8 cellular contexts compared by ENCODE assay signal in the genomic region with DNA sequence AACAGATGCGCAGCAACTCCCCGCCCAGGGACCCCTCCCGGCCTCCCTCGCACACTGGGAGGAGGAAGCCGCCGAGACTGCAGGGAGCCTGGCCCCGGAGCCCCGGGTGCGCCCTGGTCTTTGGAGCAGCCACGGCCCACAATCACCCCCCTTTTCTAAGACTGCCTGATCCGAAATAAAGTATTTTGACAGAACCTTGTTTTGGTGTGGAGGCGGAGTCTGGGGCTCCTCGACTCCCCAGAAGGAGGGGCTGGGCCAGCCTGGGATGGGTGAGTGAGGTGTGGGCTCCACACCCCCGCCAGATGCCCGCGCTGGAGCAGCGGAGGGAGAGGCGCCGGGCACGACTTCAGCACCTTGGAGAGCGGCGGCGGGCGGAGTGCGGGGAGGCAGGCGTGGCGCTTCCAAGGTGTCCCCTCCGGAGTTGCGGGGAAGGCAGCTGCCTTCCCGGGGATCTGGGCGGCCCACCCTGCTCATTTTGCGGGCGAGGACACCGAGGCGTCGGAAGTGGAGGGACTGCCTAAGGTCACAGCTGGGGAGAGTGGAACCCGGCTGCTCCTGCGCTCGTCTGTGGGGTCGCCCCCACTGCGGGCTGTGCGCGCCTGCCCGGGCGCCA. TPM values are rescaled to one million over a fixed set of nuclear protein-coding genes. Genes with fewer than 3 reads are reported as not detected.
DNase-seq lines count a peak whose midpoint lies in the region; ATAC-seq, FAIRE-seq and TF ChIP-seq lines count a peak whose summit lies in the region.

No MANE protein-coding gene starts in this region.

- H3K27ac ChIP-seq in Panc1 (ENCODE audit: low read length), result no peak overlapping the region

- H3K4me1 Mint-ChIP-seq in activated T-helper 17 cell treated with anti-CD3 and anti-CD28 coated beads, Interleukin-2, amount 50 U/mL, for 72 hours, result no peaks in the 10 kb centered on the region

- DNase-seq in GM19239 (ENCODE audit: insufficient read length, low spot score), result peak; percentile 48
- DNase-seq in Panc1 (ENCODE audit: low read depth, low spot score), result no peak
- DNase-seq in left ventricle myocardium superior, result peak; percentile 78
- peak; percentile 33 to 63 for DNase-seq in stimulated activated CD4-positive, alpha-beta T cell treated with anti-CD3 and anti-CD28 coated beads, Interleukin-15, amount 100 ng/mL, for 1 hour (ENCODE audit: low read depth in 1 of 2, low spot score in 1 of 2)

- H3K27me3 ChIP-seq in Panc1 (ENCODE audit: control insufficient read depth, insufficient read depth, low read length), result no peaks in the 10 kb centered on the region

- no peaks in the 10 kb centered on the region for H3K9me3 ChIP-seq in Panc1 (ENCODE audit: control insufficient read depth, insufficient read depth, low read depth, low read length)

- H3K4me3 Mint-ChIP-seq in activated T-helper 17 cell treated with anti-CD3 and anti-CD28 coated beads, Interleukin-2, amount 50 U/mL, for 72 hours, result no peak overlapping the region

- H3K27me3 Mint-ChIP-seq in activated T-helper 17 cell treated with anti-CD3 and anti-CD28 coated beads, Interleukin-2, amount 50 U/mL, for 72 hours, result peaks cover 7% of the 10 kb centered on the region

- POLR2A ChIA-PET in Panc1 (lab: Charles Lee), result no interaction called here

- no peak for TF ChIP-seq CTCF in Panc1 (IDR thresholded peaks at IDR 0.05)

- in situ Hi-C loops in Panc1 (cut with HindIII; ENCODE audit: low pct_unique_long_range_greater_than_20kb, low sequenced_read_pairs), result no loop called here

- no peaks in the 10 kb centered on the region for H3K9me3 Mint-ChIP-seq in activated T-helper 17 cell treated with anti-CD3 and anti-CD28 coated beads, Interleukin-2, amount 50 U/mL, for 72 hours

- no TSS peak for BruUV-seq in Panc1 (replicated peaks; lab: Mats Ljungman, UMichigan)

- H3K4me3 ChIP-seq in Panc1 (ENCODE audit: low read depth in 2 of 2, low read length in 2 of 2), result no peak overlapping the region

- CTCF ChIA-PET in Panc1 (lab: Charles Lee), result no interaction called here

- intact Hi-C loops in Panc1 (cut with micrococcal nuclease; ENCODE audit: unreplicated experiment) (no loop called here), left ventricle myocardium superior (cut with micrococcal nuclease) (no loop called here)

- H3K36me3 Mint-ChIP-seq in activated T-helper 17 cell treated with anti-CD3 and anti-CD28 coated beads, Interleukin-2, amount 50 U/mL, for 72 hours (ENCODE audit: low read depth), result peaks cover 24% of the 10 kb centered on the region

- peaks cover 4% of the 10 kb centered on the region for H3K4me1 ChIP-seq in Panc1 (ENCODE audit: control insufficient read depth, insufficient read depth, low read length)

- no peak overlapping the region for H3K27ac Mint-ChIP-seq in activated T-helper 17 cell treated with anti-CD3 and anti-CD28 coated beads, Interleukin-2, amount 50 U/mL, for 72 hours

- ATAC-seq in Panc1 (peak; percentile 85), left ventricle myocardium superior (peak; percentile 83), GM19035 (IDR thresholded peaks at IDR 0.05; ENCODE audit: unreplicated experiment) (no peak), GM19351 (IDR thresholded peaks at IDR 0.05; ENCODE audit: unreplicated experiment) (no peak), GM19455 (IDR thresholded peaks at IDR 0.05; ENCODE audit: unreplicated experiment) (no peak)
- peak; percentile 70 for ATAC-seq in activated T-helper 17 cell treated with anti-CD3 and anti-CD28 coated beads, Interleukin-2, amount 50 U/mL, for 72 hours (replicated peaks)

- H3K36me3 ChIP-seq in Panc1 (ENCODE audit: control insufficient read depth, insufficient read depth, low read length), result no peaks in the 10 kb centered on the region

- no peak for FAIRE-seq in GM19239 (lab: Jason Lieb, UNC)

RNA-seq across cellular contexts. Expression of a gene that starts 9.4 kb away (rescaled TPM):
- 19.8 TPM for total RNA-seq in Panc1 (2021; ENCODE audit: unreplicated experiment)
- polyA plus RNA-seq in Panc1 (2012; ENCODE audit: insufficient read length), result 29.2 TPM
- total RNA-seq in activated T-helper 17 cell treated with anti-CD3 and anti-CD28 coated beads, Interleukin-2, amount 50 U/mL, for 72 hours, result 10 to 100 TPM; 37.9 to 38.9 TPM
- 9.3 TPM for total RNA-seq in left ventricle myocardium superior

RNA-seq across cellular contexts. Expression of a gene that starts 9.5 kb away (rescaled TPM):
- total RNA-seq in Panc1 (2021; ENCODE audit: unreplicated experiment), result 0.26 TPM
- 0.39 TPM for polyA plus RNA-seq in Panc1 (2012; ENCODE audit: insufficient read length)
- total RNA-seq in activated T-helper 17 cell treated with anti-CD3 and anti-CD28 coated beads, Interleukin-2, amount 50 U/mL, for 72 hours, result 1 to 10 TPM; 1.2 to 2.5 TPM
- total RNA-seq in left ventricle myocardium superior, result 0.42 TPM

RNA-seq across cellular contexts. Expression of a gene that starts 19.5 kb away (rescaled TPM):
- not detected for total RNA-seq in Panc1 (2021; ENCODE audit: unreplicated experiment)
- polyA plus RNA-seq in Panc1 (2012; ENCODE audit: insufficient read length), result not detected
- 1 to 10 TPM in 1 of 2 donors, not detected in 1; 1.1 TPM for total RNA-seq in activated T-helper 17 cell treated with anti-CD3 and anti-CD28 coated beads, Interleukin-2, amount 50 U/mL, for 72 hours
- total RNA-seq in left ventricle myocardium superior, result not detected

RNA-seq across cellular contexts. Expression of a gene that starts 49.0 kb away (rescaled TPM):
- total RNA-seq in Panc1 (2021; ENCODE audit: unreplicated experiment), result 151 TPM
- 197 TPM for polyA plus RNA-seq in Panc1 (2012; ENCODE audit: insufficient read length)
- total RNA-seq in activated T-helper 17 cell treated with anti-CD3 and anti-CD28 coated beads, Interleukin-2, amount 50 U/mL, for 72 hours, result 100 to 1,000 TPM; 143 to 155 TPM
- total RNA-seq in left ventricle myocardium superior, result 148 TPM

RNA-seq across cellular contexts. Expression of a gene that starts 56.4 kb away (rescaled TPM):
- total RNA-seq in Panc1 (2021; ENCODE audit: unreplicated experiment) (3.0 TPM), left ventricle myocardium superior (0.92 TPM)
- polyA plus RNA-seq in Panc1 (2012; ENCODE audit: insufficient read length), result 5.4 TPM
- total RNA-seq in activated T-helper 17 cell treated with anti-CD3 and anti-CD28 coated beads, Interleukin-2, amount 50 U/mL, for 72 hours, result 10 to 100 TPM; 18.3 to 23.6 TPM

Comparison
In these comparisons a context has a peak if more than half of its experiments do, and no peak if none do; other contexts are left out.
1. ATAC-seq: peak in Panc1 (single experiment), activated T-helper 17 cell treated with anti-CD3 and anti-CD28 coated beads, Interleukin-2, amount 50 U/mL, for 72 hours (single experiment) and left ventricle myocardium superior (single experiment); none in GM19035 (single experiment), GM19351 (single experiment) and GM19455 (single experiment).